ENCODE assay signal across 1 cellular context in genomic region chr16:30152517-30152916, GRCh38.
TF ChIP-seq lines count a peak whose summit lies in the region.

No MANE protein-coding gene starts in this region.

TF ChIP-seq in HEK293, 187 proteins besides CTCF, POLR2A, EP300 and RAD21 (continued from another document):
- TF ChIP-seq KLF17 (tag by site-specific recombination; IDR thresholded peaks at IDR 0.05), result no peak
- TF ChIP-seq ZNF776 (tag by site-specific recombination; IDR thresholded peaks at IDR 0.05; ENCODE audit: borderline replicate concordance), result no peak
- peak; percentile 68 for TF ChIP-seq ZBTB11 (tag by site-specific recombination; conservative IDR thresholded peaks at IDR 0.05; ENCODE audit: low read depth)
- TF ChIP-seq ZNF600 (tag by site-specific recombination; IDR thresholded peaks at IDR 0.05), result no peak
- no peak for TF ChIP-seq ZNF138 (tag by site-specific recombination; IDR thresholded peaks at IDR 0.05; ENCODE audit: borderline replicate concordance)
- TF ChIP-seq ZNF626 (tag by site-specific recombination; IDR thresholded peaks at IDR 0.05), result no peak
- TF ChIP-seq ZNF548 (tag by site-specific recombination; IDR thresholded peaks at IDR 0.05), result no peak
- 0 out of 2 replicates have a peak, but pooled peaks have one; percentile 31 for TF ChIP-seq ZNF202 (tag by site-specific recombination; IDR thresholded peaks at IDR 0.05; ENCODE audit: borderline replicate concordance)
- TF ChIP-seq ZNF555 (tag by site-specific recombination; conservative IDR thresholded peaks at IDR 0.05), result peak; percentile 57
- peak; percentile 40; the same call in 1 of the 2 replicates for TF ChIP-seq REST (tag by site-specific recombination; IDR thresholded peaks at IDR 0.05)
- TF ChIP-seq ZNF658 (tag by site-specific recombination; IDR thresholded peaks at IDR 0.05), result no peak
- no peak for TF ChIP-seq PRDM1 (tag by site-specific recombination; IDR thresholded peaks at IDR 0.05)
- TF ChIP-seq ZBTB21 (tag by site-specific recombination; IDR thresholded peaks at IDR 0.05), result peak; percentile 34; the same call in 1 of the 2 replicates
- no peak for TF ChIP-seq ZNF239 (tag by site-specific recombination; IDR thresholded peaks at IDR 0.05)
- TF ChIP-seq ZNF510 (tag by site-specific recombination; IDR thresholded peaks at IDR 0.05; ENCODE audit: insufficient replicate concordance), result peak; percentile 48
- no peak for TF ChIP-seq ZNF24 (tag by site-specific recombination; IDR thresholded peaks at IDR 0.05)
- no peak for TF ChIP-seq BCL11B (tag by site-specific recombination; IDR thresholded peaks at IDR 0.05; ENCODE audit: low read depth)
- peak; percentile 90 for TF ChIP-seq ZNF394 (tag by site-specific recombination; IDR thresholded peaks at IDR 0.05; ENCODE audit: borderline replicate concordance)
- TF ChIP-seq ZNF146 (tag by site-specific recombination; IDR thresholded peaks at IDR 0.05), result no peak
- no peak for TF ChIP-seq ZNF2 (tag by site-specific recombination; IDR thresholded peaks at IDR 0.05)
- no peak for TF ChIP-seq ZNF157 (tag by site-specific recombination; IDR thresholded peaks at IDR 0.05)
- TF ChIP-seq HIC1 (tag by site-specific recombination; IDR thresholded peaks at IDR 0.05), result no peak
- TF ChIP-seq ZNF140 (tag by site-specific recombination; IDR thresholded peaks at IDR 0.05), result peak; percentile 40; the same call in 1 of the 2 replicates
- no peak for TF ChIP-seq ZNF292 (tag by site-specific recombination; IDR thresholded peaks at IDR 0.05; ENCODE audit: borderline replicate concordance, low read depth)
- no peak for TF ChIP-seq ZNF169 (tag by site-specific recombination; IDR thresholded peaks at IDR 0.05)
- TF ChIP-seq ZNF560 (tag by site-specific recombination; IDR thresholded peaks at IDR 0.05; ENCODE audit: borderline replicate concordance), result peak; percentile 79
- TF ChIP-seq YY1 (tag by site-specific recombination; IDR thresholded peaks at IDR 0.05), result no peak
- TF ChIP-seq ZNF701 (tag by site-specific recombination; IDR thresholded peaks at IDR 0.05), result no peak
- peak; percentile 58 for TF ChIP-seq ZBTB8A (tag by site-specific recombination; IDR thresholded peaks at IDR 0.05)
- peak; percentile 77 for TF ChIP-seq ZNF518A (tag by site-specific recombination; conservative IDR thresholded peaks at IDR 0.05; ENCODE audit: low read depth)
